27 cellular contexts compared by ENCODE assay signal in genomic region chr5:16671208-16671607, GRCh38.
"Had no signal": no experiment of that assay in that cellular context is flagged by ENCODE, and none has a peak within 500 bp of the region (broad histone marks: within the 10 kb centered on the region; RNA-seq: fewer than 3 reads in every experiment).

No MANE protein-coding gene starts in this region.

- H3K4me1 ChIP-seq: adrenal gland had no signal

- H3K4me2 ChIP-seq: SK-N-SH had no signal

- H3K27ac Mint-ChIP-seq: activated CD8-positive, alpha-beta T cell treated with anti-CD3 and anti-CD28 coated beads for 36 hours; activated naive CD4-positive, alpha-beta T cell treated with anti-CD3 and anti-CD28 coated beads, Interleukin-2, amount 10 ng/mL, durations not matched to agents 7 days and 5 days; activated naive CD8-positive, alpha-beta T cell treated with anti-CD3 and anti-CD28 coated beads, Interleukin-2, amount 10 ng/mL, durations not matched to agents 7 days and 5 days; activated T-cell treated with anti-CD3 and anti-CD28 coated beads, Interleukin-2, amount 50 U/mL, for 72 hours; activated T-helper 2 cell treated with anti-CD3 and anti-CD28 coated beads, Interferon-gamma antibody, Interleukin-2, Interleukin-4, amounts not matched to agents 10 μg/mL and 5 μg/mL and 100 μg/mL, durations not matched to agents 14 hours and 24 hours and 36 hours had no signal

- H3K36me3 ChIP-seq: adrenal gland had no signal

- H3K9ac ChIP-seq: SK-N-SH had no signal

- H3K9me3 Mint-ChIP-seq: activated CD8-positive, alpha-beta T cell treated with anti-CD3 and anti-CD28 coated beads for 36 hours; activated naive CD4-positive, alpha-beta T cell treated with anti-CD3 and anti-CD28 coated beads, Interleukin-2, amount 10 ng/mL, durations not matched to agents 7 days and 5 days; activated naive CD8-positive, alpha-beta T cell treated with anti-CD3 and anti-CD28 coated beads, Interleukin-2, amount 10 ng/mL, durations not matched to agents 7 days and 5 days; activated T-cell treated with anti-CD3 and anti-CD28 coated beads, Interleukin-2, amount 50 U/mL, for 72 hours; activated T-helper 2 cell treated with anti-CD3 and anti-CD28 coated beads, Interferon-gamma antibody, Interleukin-2, Interleukin-4, amounts not matched to agents 10 μg/mL and 5 μg/mL and 100 μg/mL, durations not matched to agents 14 hours and 24 hours and 36 hours had no signal

- DNase-seq: activated CD4-positive, alpha-beta T cell treated with anti-CD3 and anti-CD28 coated beads for 4 hours; activated CD8-positive, alpha-beta memory T cell treated with anti-CD3 and anti-CD28 coated beads, Interleukin-2, amount 50 U/mL, for 4 hours; activated CD8-positive, alpha-beta T cell treated with anti-CD3 and anti-CD28 coated beads for 36 hours; activated gamma-delta T cell treated with Interleukin-2 at 50 U/mL for 16 hours; activated naive CD4-positive, alpha-beta T cell treated with anti-CD3 and anti-CD28 coated beads, Interleukin-2, amount 10 ng/mL, durations not matched to agents 7 days and 5 days; activated naive CD8-positive, alpha-beta T cell treated with anti-CD3 and anti-CD28 coated beads, Interleukin-2, amount 10 ng/mL, durations not matched to agents 7 days and 5 days; activated T-cell treated with anti-CD3 and anti-CD28 coated beads, Interleukin-2, amount 50 U/mL, for 72 hours; adrenal gland; anterior cingulate cortex; central memory CD4-positive, alpha-beta T cell; MM.1S; NCI-H1105; NCI-H1436; NCI-H1694 treated with DMSO at 0.1 percent for 48 hours; NCI-H2081; NCI-H446; NCI-H526; NCI-H774; NK-92 treated with Interleukin-12 subunit alpha and Interleukin-12 subunit beta, amount 100 ng/mL, for 24 hours; OCI-M1; RPMI8226; SK-N-SH; T-helper 1 cell had no signal

- H3K27ac ChIP-seq: adrenal gland had no signal

- H3K27me3 ChIP-seq: adrenal gland had no signal

- H3K9me3 ChIP-seq: adrenal gland, SK-N-SH had no signal

- H3K36me3 Mint-ChIP-seq: activated naive CD4-positive, alpha-beta T cell treated with anti-CD3 and anti-CD28 coated beads, Interleukin-2, amount 10 ng/mL, durations not matched to agents 7 days and 5 days; activated naive CD8-positive, alpha-beta T cell treated with anti-CD3 and anti-CD28 coated beads, Interleukin-2, amount 10 ng/mL, durations not matched to agents 7 days and 5 days had no signal

- ATAC-seq: activated CD4-positive, CD25-positive, alpha-beta regulatory T cell treated with anti-CD3 and anti-CD28 coated beads, Interleukin-2, amount 50 U/mL, for 24 hours; activated CD8-positive, alpha-beta T cell treated with anti-CD3 and anti-CD28 coated beads for 36 hours; activated T-cell treated with anti-CD3 and anti-CD28 coated beads, Interleukin-2, amount 50 U/mL, for 72 hours; Panc1; Right ventricle myocardium inferior had no signal

- H3K27me3 Mint-ChIP-seq: activated CD8-positive, alpha-beta T cell treated with anti-CD3 and anti-CD28 coated beads for 36 hours; activated naive CD8-positive, alpha-beta T cell treated with anti-CD3 and anti-CD28 coated beads, Interleukin-2, amount 10 ng/mL, durations not matched to agents 7 days and 5 days had no signal

- H3K4me3 ChIP-seq: adrenal gland had no signal

- H3K4me3 Mint-ChIP-seq: activated CD8-positive, alpha-beta T cell treated with anti-CD3 and anti-CD28 coated beads for 36 hours; activated naive CD4-positive, alpha-beta T cell treated with anti-CD3 and anti-CD28 coated beads, Interleukin-2, amount 10 ng/mL, durations not matched to agents 7 days and 5 days; activated naive CD8-positive, alpha-beta T cell treated with anti-CD3 and anti-CD28 coated beads, Interleukin-2, amount 10 ng/mL, durations not matched to agents 7 days and 5 days; activated T-cell treated with anti-CD3 and anti-CD28 coated beads, Interleukin-2, amount 50 U/mL, for 72 hours had no signal
